Comparison of ENCODE assay signal across 19 cellular contexts in the genomic region with DNA sequence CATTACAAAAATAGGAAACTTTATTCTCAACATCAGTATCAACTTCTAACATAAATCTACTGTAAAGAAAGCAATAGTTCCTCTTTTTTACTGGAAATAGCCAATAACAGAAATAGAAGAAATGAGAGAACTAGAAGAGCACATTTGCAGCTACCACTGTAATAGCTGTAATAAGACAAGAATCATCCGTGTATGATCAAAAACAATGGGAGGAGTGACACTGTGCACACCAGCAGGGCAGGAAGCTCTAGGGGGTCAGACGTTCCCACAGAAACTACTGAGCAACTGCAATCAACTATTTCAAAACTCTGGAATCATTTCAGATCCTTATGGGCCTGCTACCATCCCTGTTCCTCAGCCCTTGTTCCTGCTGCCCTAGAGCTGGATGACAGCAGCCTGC. TPM values are rescaled to one million over a fixed set of nuclear protein-coding genes. Genes with fewer than 3 reads are reported as not detected.
DNase-seq lines count a peak whose midpoint lies in the region; ATAC-seq, FAIRE-seq and TF ChIP-seq lines count a peak whose summit lies in the region.
"Had no signal": no experiment of that assay in that cellular context is flagged by ENCODE, and none has a peak within 500 bp of the region (broad histone marks: within the 10 kb centered on the region; RNA-seq: fewer than 3 reads in every experiment).

No MANE protein-coding gene starts in this region.

- no peak overlapping the region for H3K56ac ChIP-seq in IMR-90 (ENCODE audit: extremely low read depth, insufficient read depth, low read length)

- H4K91ac ChIP-seq in IMR-90 (ENCODE audit: insufficient read depth, low read depth, low read length): no peak overlapping the region

- intact Hi-C loops in IMR-90 (cut with micrococcal nuclease): loop anchor here (5.0 to 10.0 kb wide), 3 partner anchors 53 to 134 kb away; a partner anchor contains a TSS

- no peak overlapping the region for H3K14ac ChIP-seq in IMR-90 (replicated peaks; ENCODE audit: low read depth, low read length)

- peaks cover 18% of the 10 kb centered on the region for H3K79me2 ChIP-seq in astrocyte (ENCODE audit: insufficient read depth, low read length)

- H2BK15ac ChIP-seq in IMR-90 (ENCODE audit: low read depth, low read length): no peak overlapping the region

- no peak overlapping the region for H3K4me3 Mint-ChIP-seq in astrocyte (ENCODE audit: unreplicated experiment)
- H3K4me3 Mint-ChIP-seq: IgD-negative memory B cell, immature natural killer cell had no signal

- H4K20me1 ChIP-seq in IMR-90 (ENCODE audit: insufficient read depth, low read length) (peaks cover 22% of the 10 kb centered on the region; the same call in 1 of the 2 replicates), astrocyte (ENCODE audit: insufficient read depth, low read length) (peaks cover 58% of the 10 kb centered on the region)

- no peak for TF ChIP-seq RAD21 in IMR-90 (IDR thresholded peaks at IDR 0.05; ENCODE audit: low read length)

- in situ Hi-C loops in IMR-90 (cut with MboI; ENCODE audit: low sequenced_read_pairs): loop anchor here (25.0 kb wide), 1 partner anchor 229 kb away; no protein-coding TSS in a partner anchor

- no peak overlapping the region for H4K8ac ChIP-seq in IMR-90 (ENCODE audit: low read depth in 2 of 2, low read length in 2 of 2)

- TF ChIP-seq CTCF in IMR-90 (conservative IDR thresholded peaks at IDR 0.05; ENCODE audit: low read depth, low read length): no peak
- TF ChIP-seq CTCF in astrocyte (IDR thresholded peaks at IDR 0.05; ENCODE audit: insufficient read depth, low read depth, low read length): no peak

- H3K4me1 ChIP-seq in IMR-90 (ENCODE audit: control insufficient read depth, insufficient read depth, low read length): peaks cover 23% of the 10 kb centered on the region
- peaks cover 18% of the 10 kb centered on the region for H3K4me1 ChIP-seq in astrocyte (ENCODE audit: insufficient read depth, low read length)
- H3K4me1 ChIP-seq: BE2C had no signal

- no peak for FAIRE-seq in astrocyte (lab: Jason Lieb, UNC)
- FAIRE-seq: small intestine had no signal

- H2BK120ac ChIP-seq in IMR-90 (ENCODE audit: low read depth, low read length): no peak overlapping the region

- H3K9me3 Mint-ChIP-seq in astrocyte (ENCODE audit: unreplicated experiment): no peaks in the 10 kb centered on the region
- H3K9me3 Mint-ChIP-seq: IgD-negative memory B cell had no signal

- 0 out of 2 replicates have a peak overlapping the region, but pooled peaks have one; percentile 19 for H3K4ac ChIP-seq in IMR-90 (ENCODE audit: low read depth, low read length)

- H3K27me3 Mint-ChIP-seq in astrocyte (ENCODE audit: low read depth, unreplicated experiment): no peaks in the 10 kb centered on the region
- H3K27me3 Mint-ChIP-seq: IgD-negative memory B cell had no signal

- DNase-seq in CD1c-positive myeloid dendritic cell (ENCODE audit: extremely low spot score) (peak; percentile 21), IMR-90 (no peak), astrocyte (ENCODE audit: low read depth) (no peak), iris pigment epithelial cell (ENCODE audit: low read depth) (peak; percentile 70), SKM-1 (lab: John Stamatoyannopoulos, UW; ENCODE audit: unreplicated experiment) (no peak)
- DNase-seq: BE2C; body of pancreas; immature natural killer cell; NCI-H1417 treated with DMSO at 0.1 percent for 48 hours; NCI-H345; occipital lobe; small intestine; stimulated activated naive CD4-positive, alpha-beta T cell; uterus had no signal

- H2BK5ac ChIP-seq in IMR-90 (ENCODE audit: low read depth, low read length, poor library complexity, severe bottlenecking): no peak overlapping the region

- no peak overlapping the region for H4K5ac ChIP-seq in IMR-90 (ENCODE audit: low read depth, low read length)

- no peak overlapping the region for H2AK9ac ChIP-seq in IMR-90 (replicated peaks; ENCODE audit: low read depth, low read length, poor library complexity)

- POLR2A ChIA-PET in IMR-90 (lab: Charles Lee; ENCODE audit: unreplicated experiment): interaction anchor here (0.5 kb wide), 1 partner anchor 384 kb away, joined by 3 read pairs; no protein-coding TSS in a partner anchor

- no peaks in the 10 kb centered on the region for H3K9me3 ChIP-seq in IMR-90 (ENCODE audit: control insufficient read depth, insufficient read depth, low read length)
- no peaks in the 10 kb centered on the region for H3K9me3 ChIP-seq in astrocyte (ENCODE audit: insufficient read depth, low read depth, low read length)
- H3K9me3 ChIP-seq: BE2C, body of pancreas, uterus had no signal

- peaks cover 36% of the 10 kb centered on the region for H3K4me1 Mint-ChIP-seq in astrocyte (ENCODE audit: low read depth, unreplicated experiment)

- H3K23ac ChIP-seq in IMR-90 (ENCODE audit: low read depth, low read length): no peak overlapping the region; the same call in 1 of the 2 replicates

- H3K79me1 ChIP-seq in IMR-90 (ENCODE audit: low read depth in 1 of 2, low read length in 2 of 2): peaks cover 5 to 71% of the 10 kb centered on the region in 2 experiments; a peak in 3 of 4 replicates

- ATAC-seq in IMR-90 (ENCODE audit: low read depth) (0 out of 2 replicates have a peak, but pooled peaks have one; percentile 8), HG02852 (IDR thresholded peaks at IDR 0.05; ENCODE audit: unreplicated experiment) (no peak), esophagus mucosa (no peak), GM19023 (IDR thresholded peaks at IDR 0.05; ENCODE audit: unreplicated experiment) (no peak)
- ATAC-seq: body of pancreas, Panc1 had no signal

- H3K4me2 ChIP-seq in IMR-90 (ENCODE audit: low read depth, low read length) (no peak overlapping the region), astrocyte (ENCODE audit: low read length) (peak overlapping the region; percentile 36)

- BruUV-seq in IMR-90 (replicated peaks; lab: Mats Ljungman, UMichigan): no TSS peak

- H2AK5ac ChIP-seq in IMR-90 (ENCODE audit: low read depth, low read length): no peak overlapping the region

- no peak overlapping the region for H3K4me3 ChIP-seq in IMR-90 (ENCODE audit: insufficient read depth, low read depth, low read length)
- no peak overlapping the region for H3K4me3 ChIP-seq in astrocyte (ENCODE audit: insufficient read depth, low read depth, low read length)
- H3K4me3 ChIP-seq: body of pancreas, uterus had no signal

- WGBS in IMR-90 (ENCODE audit: extremely low coverage in 2 of 2, insufficient read length in 1 of 2), 2 experiments: no CpG with 5 or more reads among the region's 2 CpGs

- no peak for TF ChIP-seq POLR2A in IMR-90 (IDR thresholded peaks at IDR 0.05; ENCODE audit: low read depth, low read length)

- H2BK20ac ChIP-seq in IMR-90 (ENCODE audit: low read depth, low read length): no peak overlapping the region

- peaks cover 2% of the 10 kb centered on the region for H3K36me3 Mint-ChIP-seq in astrocyte (ENCODE audit: low read depth, unreplicated experiment)

- H3K27ac ChIP-seq in IMR-90 (ENCODE audit: insufficient read depth, low read length) (peak overlapping the region; percentile 35; the same call in 1 of the 2 replicates), astrocyte (ENCODE audit: low read depth, low read length) (no peak overlapping the region)
- H3K27ac ChIP-seq: body of pancreas, uterus had no signal

- H3K36me3 ChIP-seq in IMR-90 (ENCODE audit: control insufficient read depth, insufficient read depth, low read length): peaks cover 4% of the 10 kb centered on the region; the same call in 1 of the 2 replicates
- H3K36me3 ChIP-seq in astrocyte (ENCODE audit: insufficient read depth, low read length): no peaks in the 10 kb centered on the region
- H3K36me3 ChIP-seq: BE2C, uterus had no signal

- H3K27me3 ChIP-seq in IMR-90 (ENCODE audit: control insufficient read depth, insufficient read depth, low read length) (no peaks in the 10 kb centered on the region), astrocyte (ENCODE audit: insufficient read depth, low read length) (no peaks in the 10 kb centered on the region)
- H3K27me3 ChIP-seq: BE2C, body of pancreas, uterus had no signal

- H3K18ac ChIP-seq in IMR-90 (ENCODE audit: low read depth, low read length): no peak overlapping the region

- CTCF ChIA-PET in IMR-90 (lab: Yijun Ruan, JAX): no interaction called here

- no peak overlapping the region for H3K27ac Mint-ChIP-seq in astrocyte (ENCODE audit: unreplicated experiment)
- H3K27ac Mint-ChIP-seq: IgD-negative memory B cell had no signal

- H2AFZ ChIP-seq in IMR-90 (replicated peaks; ENCODE audit: low read length, poor library complexity) (peak overlapping the region; percentile 2), astrocyte (ENCODE audit: low read depth, low read length) (no peak overlapping the region)

- dilution Hi-C loops in IMR-90 (cut with HindIII; ENCODE audit: low sequenced_read_pairs, unreplicated experiment): no loop called here

- H3K9me1 ChIP-seq in IMR-90 (ENCODE audit: insufficient read depth, low read length): peaks cover 21% of the 10 kb centered on the region

- H3K9ac ChIP-seq in IMR-90 (ENCODE audit: low read depth, low read length) (no peak overlapping the region), astrocyte (ENCODE audit: low read length) (no peak overlapping the region)

TF ChIP-seq in IMR-90, 13 proteins besides CTCF, POLR2A, EP300 and RAD21 (continues in another document):
- TF ChIP-seq RCOR1 (IDR thresholded peaks at IDR 0.05; ENCODE audit: insufficient replicate concordance, low read length) (no peak), RFX5 (IDR thresholded peaks at IDR 0.05; ENCODE audit: low read depth, low read length) (no peak), SMC3 (IDR thresholded peaks at IDR 0.05; ENCODE audit: low read depth, low read length) (no peak), FOS (IDR thresholded peaks at IDR 0.05; ENCODE audit: low read depth, low read length) (no peak), MAFK (IDR thresholded peaks at IDR 0.05; ENCODE audit: low read depth, low read length) (no peak), CEBPB (IDR thresholded peaks at IDR 0.05; ENCODE audit: low read depth, low read length) (no peak), BHLHE40 (IDR thresholded peaks at IDR 0.05; ENCODE audit: low read depth, low read length) (no peak), MXI1 (IDR thresholded peaks at IDR 0.05; ENCODE audit: borderline replicate concordance, low read depth, low read length) (no peak), NFE2L2 (IDR thresholded peaks at IDR 0.05; ENCODE audit: low read depth, low read length) (no peak)
- TF ChIP-seq, protein P1, sequence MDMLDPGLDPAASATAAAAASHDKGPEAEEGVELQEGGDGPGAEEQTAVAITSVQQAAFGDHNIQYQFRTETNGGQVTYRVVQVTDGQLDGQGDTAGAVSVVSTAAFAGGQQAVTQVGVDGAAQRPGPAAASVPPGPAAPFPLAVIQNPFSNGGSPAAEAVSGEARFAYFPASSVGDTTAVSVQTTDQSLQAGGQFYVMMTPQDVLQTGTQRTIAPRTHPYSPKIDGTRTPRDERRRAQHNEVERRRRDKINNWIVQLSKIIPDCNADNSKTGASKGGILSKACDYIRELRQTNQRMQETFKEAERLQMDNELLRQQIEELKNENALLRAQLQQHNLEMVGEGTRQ (IDR thresholded peaks at IDR 0.05; ENCODE audit: low read depth, low read length): no peak

RNA-seq across cellular contexts. Expression of a gene that starts 43.7 kb away (rescaled TPM):
- total RNA-seq in IMR-90 (2012; rRNA removed) (3.0 and 3.6 TPM in 2 replicates), astrocyte (7.9 and 10.2 TPM in 2 replicates), esophagus mucosa (4.8 TPM)
- 10.4 and 11.2 TPM in 2 replicates for polyA plus RNA-seq in IMR-90 (2012; rRNA removed)
- polyA plus RNA-seq in IMR-90 (2012; cell fraction: cytosol; rRNA removed): 4.6 and 6.5 TPM in 2 replicates
- 41.6 and 58.2 TPM in 2 replicates for polyA plus RNA-seq in IMR-90 (2012; cell fraction: nucleus; rRNA removed; ENCODE audit: low replicate concordance)

Comparison
In these comparisons a context has a peak if more than half of its experiments do, and no peak if none do; other contexts are left out.
1. DNase-seq: peak in CD1c-positive myeloid dendritic cell (single experiment) and iris pigment epithelial cell (single experiment); none in IMR-90 (single experiment), astrocyte (single experiment) and SKM-1 (single experiment).